ENCODE assay signal across 1 cellular context in the genomic region with DNA sequence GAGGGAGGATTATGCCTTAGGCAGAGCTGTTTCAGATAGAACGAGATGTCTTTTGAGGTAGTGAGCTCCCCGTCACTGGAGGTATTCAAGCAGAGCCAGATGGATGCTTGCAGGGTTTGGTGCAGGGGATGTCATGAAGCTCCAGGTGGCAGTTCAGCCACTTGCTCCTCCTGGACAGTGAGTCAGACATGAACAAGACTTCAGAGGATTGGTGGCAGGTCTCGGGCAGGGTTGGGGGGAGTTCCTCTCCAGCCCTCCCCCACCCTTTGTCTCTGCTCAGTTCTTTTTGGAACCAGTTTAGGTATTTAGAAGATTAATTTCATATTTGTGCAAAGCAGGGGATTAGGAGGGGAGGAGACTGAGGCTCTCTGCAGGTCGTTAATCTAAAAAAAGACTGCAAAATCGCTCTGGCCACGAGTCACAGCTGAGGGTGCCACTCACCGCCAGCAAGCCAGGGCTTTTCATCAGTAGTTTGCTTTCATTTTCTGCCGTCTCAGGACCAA.
TF ChIP-seq lines count a peak whose summit lies in the region.

No MANE protein-coding gene starts in this region.

TF ChIP-seq in SK-N-SH treated with all-trans-retinoic acid at 6 μM for 48 hours, 23 proteins besides CTCF, POLR2A, EP300 and RAD21 (continued from another document):
- no peak for TF ChIP-seq ARNTL (CRISPR knock-in tag; IDR thresholded peaks at IDR 0.05; ENCODE audit: borderline replicate concordance, low read depth)
- TF ChIP-seq RARB (CRISPR knock-in tag; IDR thresholded peaks at IDR 0.05): no peak
- TF ChIP-seq ZNF565 (CRISPR knock-in tag; conservative IDR thresholded peaks at IDR 0.05; ENCODE audit: low read depth): no peak
- no peak for TF ChIP-seq TCF4 (CRISPR knock-in tag; IDR thresholded peaks at IDR 0.05; ENCODE audit: borderline replicate concordance)
